Comparison of ENCODE assay signal across 16 cellular contexts in genomic region chr20:47506850-47507249, GRCh38. TPM values are rescaled to one million over a fixed set of nuclear protein-coding genes. Genes with fewer than 3 reads are reported as not detected.
DNase-seq lines count a peak whose midpoint lies in the region; ATAC-seq and TF ChIP-seq lines count a peak whose summit lies in the region.
"Had no signal": no experiment of that assay in that cellular context is flagged by ENCODE, and none has a peak within 500 bp of the region (broad histone marks: within the 10 kb centered on the region; RNA-seq: fewer than 3 reads in every experiment).

No MANE protein-coding gene starts in this region.

- peaks cover 56% of the 10 kb centered on the region for H3K4me1 ChIP-seq in Loucy (ENCODE audit: insufficient read depth, low read length, poor library complexity, severe bottlenecking)

- H3K4me3 Mint-ChIP-seq in activated naive CD4-positive, alpha-beta T cell treated with anti-CD3 and anti-CD28 coated beads, Interleukin-2, amount 50 U/mL, for 24 hours: peak overlapping the region; percentile 78
- no peak overlapping the region for H3K4me3 Mint-ChIP-seq in activated naive CD4-positive, alpha-beta T cell treated with anti-CD3 and anti-CD28 coated beads, Interleukin-2, amount 10 ng/mL, durations not matched to agents 7 days and 5 days
- peak overlapping the region; percentile 53 for H3K4me3 Mint-ChIP-seq in activated T-helper 1 cell treated with anti-CD3 and anti-CD28 coated beads, Interleukin-12 subunit alpha, Interleukin-12 subunit beta, Interleukin-2, Interleukin-4 antibody, amounts not matched to agents 30 ng/mL and 10 ng/mL and 1 ng/mL, durations not matched to agents 14 hours and 24 hours and 36 hours
- no peak overlapping the region for H3K4me3 Mint-ChIP-seq in progenitor cell of endocrine pancreas (ENCODE audit: low read depth)
- no peak overlapping the region for H3K4me3 Mint-ChIP-seq in HFFc6

- H3K4me3 ChIP-seq in Loucy (ENCODE audit: low read length, poor library complexity, severe bottlenecking): peak overlapping the region; percentile 49
- H3K4me3 ChIP-seq: ascending aorta, esophagus muscularis mucosa, heart left ventricle had no signal

- H3K4me1 Mint-ChIP-seq in activated naive CD4-positive, alpha-beta T cell treated with anti-CD3 and anti-CD28 coated beads, Interleukin-2, amount 50 U/mL, for 24 hours: peaks cover 72% of the 10 kb centered on the region
- peaks cover 68% of the 10 kb centered on the region for H3K4me1 Mint-ChIP-seq in activated naive CD4-positive, alpha-beta T cell treated with anti-CD3 and anti-CD28 coated beads, Interleukin-2, amount 10 ng/mL, durations not matched to agents 7 days and 5 days
- H3K4me1 Mint-ChIP-seq in activated T-helper 1 cell treated with anti-CD3 and anti-CD28 coated beads, Interleukin-12 subunit alpha, Interleukin-12 subunit beta, Interleukin-2, Interleukin-4 antibody, amounts not matched to agents 30 ng/mL and 10 ng/mL and 1 ng/mL, durations not matched to agents 14 hours and 24 hours and 36 hours (ENCODE audit: low read depth): peaks cover 68% of the 10 kb centered on the region
- peaks cover 35% of the 10 kb centered on the region for H3K4me1 Mint-ChIP-seq in progenitor cell of endocrine pancreas (ENCODE audit: low read depth)
- peaks cover 49% of the 10 kb centered on the region for H3K4me1 Mint-ChIP-seq in HFFc6 (ENCODE audit: low read depth)

- no peaks in the 10 kb centered on the region for H3K36me3 ChIP-seq in Loucy (ENCODE audit: insufficient read depth, low read length)
- H3K36me3 ChIP-seq: ascending aorta, esophagus muscularis mucosa, heart left ventricle had no signal

- no peaks in the 10 kb centered on the region for H3K9me3 ChIP-seq in Loucy (ENCODE audit: insufficient read depth, low read depth, low read length)
- H3K9me3 ChIP-seq: ascending aorta, esophagus muscularis mucosa, heart left ventricle had no signal

- H3K79me2 ChIP-seq in Loucy (ENCODE audit: insufficient read depth, low read length): peaks cover 97% of the 10 kb centered on the region

- peak overlapping the region; percentile 63 for H3K27ac Mint-ChIP-seq in activated naive CD4-positive, alpha-beta T cell treated with anti-CD3 and anti-CD28 coated beads, Interleukin-2, amount 50 U/mL, for 24 hours
- no peak overlapping the region for H3K27ac Mint-ChIP-seq in activated naive CD4-positive, alpha-beta T cell treated with anti-CD3 and anti-CD28 coated beads, Interleukin-2, amount 10 ng/mL, durations not matched to agents 7 days and 5 days
- H3K27ac Mint-ChIP-seq in activated T-helper 1 cell treated with anti-CD3 and anti-CD28 coated beads, Interleukin-12 subunit alpha, Interleukin-12 subunit beta, Interleukin-2, Interleukin-4 antibody, amounts not matched to agents 30 ng/mL and 10 ng/mL and 1 ng/mL, durations not matched to agents 14 hours and 24 hours and 36 hours: peak overlapping the region; percentile 54
- H3K27ac Mint-ChIP-seq in progenitor cell of endocrine pancreas: peak overlapping the region; percentile 22
- no peak overlapping the region for H3K27ac Mint-ChIP-seq in HFFc6

- H3K4me2 ChIP-seq in Loucy (ENCODE audit: low read depth, low read length, poor library complexity, severe bottlenecking): peak overlapping the region; percentile 67

- no peaks in the 10 kb centered on the region for H3K27me3 ChIP-seq in Loucy (ENCODE audit: insufficient read depth, low read length, poor library complexity, severe bottlenecking)
- H3K27me3 ChIP-seq: ascending aorta, esophagus muscularis mucosa, heart left ventricle had no signal

- intact Hi-C loops in activated T-helper 1 cell treated with anti-CD3 and anti-CD28 coated beads, Interleukin-12 subunit alpha, Interleukin-12 subunit beta, Interleukin-2, Interleukin-4 antibody, amounts not matched to agents 30 ng/mL and 10 ng/mL and 1 ng/mL, durations not matched to agents 14 hours and 24 hours and 36 hours (cut with micrococcal nuclease): loop anchor here (5.0 kb wide), 1 partner anchor 35 kb away; no protein-coding TSS in a partner anchor

- no peak overlapping the region for H3K9ac ChIP-seq in Loucy (ENCODE audit: low read depth, low read length, poor library complexity, severe bottlenecking)

- H3K9me2 ChIP-seq in Loucy (replicated peaks; ENCODE audit: low read depth, low read length): no peaks in the 10 kb centered on the region

- TF ChIP-seq CTCF in Loucy (conservative IDR thresholded peaks at IDR 0.05; ENCODE audit: low read length): no peak
- no peak for TF ChIP-seq CTCF in progenitor cell of endocrine pancreas (IDR thresholded peaks at IDR 0.05; ENCODE audit: unreplicated experiment)
- no peak for TF ChIP-seq CTCF in HFFc6 (IDR thresholded peaks at IDR 0.05)

- ATAC-seq in HG03139 (IDR thresholded peaks at IDR 0.05; ENCODE audit: unreplicated experiment): no peak
- ATAC-seq: heart left ventricle had no signal

- H3F3A ChIP-seq in Loucy (ENCODE audit: low read depth): no peaks in the 10 kb centered on the region

- peaks cover 11% of the 10 kb centered on the region for H3K36me3 Mint-ChIP-seq in activated naive CD4-positive, alpha-beta T cell treated with anti-CD3 and anti-CD28 coated beads, Interleukin-2, amount 50 U/mL, for 24 hours
- H3K36me3 Mint-ChIP-seq in activated naive CD4-positive, alpha-beta T cell treated with anti-CD3 and anti-CD28 coated beads, Interleukin-2, amount 10 ng/mL, durations not matched to agents 7 days and 5 days: peaks cover 33% of the 10 kb centered on the region
- peaks cover 44% of the 10 kb centered on the region for H3K36me3 Mint-ChIP-seq in activated T-helper 1 cell treated with anti-CD3 and anti-CD28 coated beads, Interleukin-12 subunit alpha, Interleukin-12 subunit beta, Interleukin-2, Interleukin-4 antibody, amounts not matched to agents 30 ng/mL and 10 ng/mL and 1 ng/mL, durations not matched to agents 14 hours and 24 hours and 36 hours (ENCODE audit: low read depth)
- H3K36me3 Mint-ChIP-seq in progenitor cell of endocrine pancreas (ENCODE audit: insufficient read depth): peaks cover 2% of the 10 kb centered on the region
- H3K36me3 Mint-ChIP-seq in HFFc6 (ENCODE audit: low read depth): peaks cover 12% of the 10 kb centered on the region

- no peaks in the 10 kb centered on the region for H3K27me3 Mint-ChIP-seq in activated naive CD4-positive, alpha-beta T cell treated with anti-CD3 and anti-CD28 coated beads, Interleukin-2, amount 50 U/mL, for 24 hours
- H3K27me3 Mint-ChIP-seq in activated naive CD4-positive, alpha-beta T cell treated with anti-CD3 and anti-CD28 coated beads, Interleukin-2, amount 10 ng/mL, durations not matched to agents 7 days and 5 days: peaks cover 1% of the 10 kb centered on the region
- no peaks in the 10 kb centered on the region for H3K27me3 Mint-ChIP-seq in activated T-helper 1 cell treated with anti-CD3 and anti-CD28 coated beads, Interleukin-12 subunit alpha, Interleukin-12 subunit beta, Interleukin-2, Interleukin-4 antibody, amounts not matched to agents 30 ng/mL and 10 ng/mL and 1 ng/mL, durations not matched to agents 14 hours and 24 hours and 36 hours (ENCODE audit: insufficient read depth)
- H3K27me3 Mint-ChIP-seq in progenitor cell of endocrine pancreas (no peaks in the 10 kb centered on the region), HFFc6 (ENCODE audit: insufficient read depth) (no peaks in the 10 kb centered on the region; the same call in 1 of the 2 replicates)

- H3K9me3 Mint-ChIP-seq in activated naive CD4-positive, alpha-beta T cell treated with anti-CD3 and anti-CD28 coated beads, Interleukin-2, amount 50 U/mL, for 24 hours: no peaks in the 10 kb centered on the region
- H3K9me3 Mint-ChIP-seq in activated naive CD4-positive, alpha-beta T cell treated with anti-CD3 and anti-CD28 coated beads, Interleukin-2, amount 10 ng/mL, durations not matched to agents 7 days and 5 days: no peaks in the 10 kb centered on the region
- H3K9me3 Mint-ChIP-seq in activated T-helper 1 cell treated with anti-CD3 and anti-CD28 coated beads, Interleukin-12 subunit alpha, Interleukin-12 subunit beta, Interleukin-2, Interleukin-4 antibody, amounts not matched to agents 30 ng/mL and 10 ng/mL and 1 ng/mL, durations not matched to agents 14 hours and 24 hours and 36 hours: no peaks in the 10 kb centered on the region
- H3K9me3 Mint-ChIP-seq in progenitor cell of endocrine pancreas (ENCODE audit: low read depth): no peaks in the 10 kb centered on the region
- H3K9me3 Mint-ChIP-seq in HFFc6: no peaks in the 10 kb centered on the region

- H2AFZ ChIP-seq in Loucy (ENCODE audit: low read length): no peak overlapping the region

- no peak for DNase-seq in activated naive CD4-positive, alpha-beta T cell treated with anti-CD3 and anti-CD28 coated beads, Interleukin-2, amount 10 ng/mL, durations not matched to agents 7 days and 5 days
- no peak for DNase-seq in activated T-helper 1 cell treated with anti-CD3 and anti-CD28 coated beads, Interleukin-12 subunit alpha, Interleukin-12 subunit beta, Interleukin-2, Interleukin-4 antibody, amounts not matched to agents 30 ng/mL and 10 ng/mL and 1 ng/mL, durations not matched to agents 14 hours and 24 hours and 36 hours (ENCODE audit: low spot score)
- DNase-seq in progenitor cell of endocrine pancreas (ENCODE audit: low spot score, unreplicated experiment): no peak
- DNase-seq in SK-N-DZ (ENCODE audit: low spot score): no peak
- no peak for DNase-seq in HFFc6
- DNase-seq: activated CD8-positive, alpha-beta memory T cell treated with anti-CD3 and anti-CD28 coated beads, Interleukin-2, amount 50 U/mL, for 4 hours; DMS153; heart left ventricle; NCI-H2029; NCI-H774; SIG-M5 had no signal

- H4K20me1 ChIP-seq in Loucy (ENCODE audit: insufficient read depth, low read length, poor library complexity, severe bottlenecking): peaks cover 13% of the 10 kb centered on the region

- CTCF ChIA-PET in activated naive CD4-positive, alpha-beta T cell treated with anti-CD3 and anti-CD28 coated beads, Interleukin-2, amount 10 ng/mL, durations not matched to agents 7 days and 5 days (lab: Charles Lee): interaction anchor here (0.9 kb wide), 1 partner anchor 13 kb away, joined by 3 read pairs; no protein-coding TSS in a partner anchor

RNA-seq across cellular contexts. Expression of gene NCOA3, which starts 5.2 kb away (rescaled TPM):
- total RNA-seq in activated T-helper 1 cell treated with anti-CD3 and anti-CD28 coated beads, Interleukin-12 subunit alpha, Interleukin-12 subunit beta, Interleukin-2, Interleukin-4 antibody, amounts not matched to agents 30 ng/mL and 10 ng/mL and 1 ng/mL, durations not matched to agents 14 hours and 24 hours and 36 hours: 132 and 133 TPM in 2 replicates
- 37.7 and 42.8 TPM in 2 replicates for total RNA-seq in progenitor cell of endocrine pancreas
- 8.1 and 9.0 TPM in 2 replicates for polyA plus RNA-seq in SK-N-DZ (2014; cell fraction: cytosol; rRNA removed)
- polyA plus RNA-seq in SK-N-DZ (2014; cell fraction: nucleus; rRNA removed): 8.2 and 14.9 TPM in 2 replicates
- total RNA-seq in HFFc6 (2021; fragmentation: NEBNext Ultra II Directional; extraction: Animal tissue kit (Norgen Biotek cat#: 25700)): 10 to 100 TPM; 28.6 to 40.9 (median 32.7) TPM

Comparison
In these comparisons a context has a peak if more than half of its experiments do, and no peak if none do; other contexts are left out.
1. H3K27ac Mint-ChIP-seq: peak in activated naive CD4-positive, alpha-beta T cell treated with anti-CD3 and anti-CD28 coated beads, Interleukin-2, amount 50 U/mL, for 24 hours (single experiment), activated T-helper 1 cell treated with anti-CD3 and anti-CD28 coated beads, Interleukin-12 subunit alpha, Interleukin-12 subunit beta, Interleukin-2, Interleukin-4 antibody, amounts not matched to agents 30 ng/mL and 10 ng/mL and 1 ng/mL, durations not matched to agents 14 hours and 24 hours and 36 hours (single experiment) and progenitor cell of endocrine pancreas (single experiment); none in activated naive CD4-positive, alpha-beta T cell treated with anti-CD3 and anti-CD28 coated beads, Interleukin-2, amount 10 ng/mL, durations not matched to agents 7 days and 5 days (single experiment) and HFFc6 (single experiment).
2. H3K4me3 Mint-ChIP-seq: peak in activated naive CD4-positive, alpha-beta T cell treated with anti-CD3 and anti-CD28 coated beads, Interleukin-2, amount 50 U/mL, for 24 hours (single experiment) and activated T-helper 1 cell treated with anti-CD3 and anti-CD28 coated beads, Interleukin-12 subunit alpha, Interleukin-12 subunit beta, Interleukin-2, Interleukin-4 antibody, amounts not matched to agents 30 ng/mL and 10 ng/mL and 1 ng/mL, durations not matched to agents 14 hours and 24 hours and 36 hours (single experiment); none in activated naive CD4-positive, alpha-beta T cell treated with anti-CD3 and anti-CD28 coated beads, Interleukin-2, amount 10 ng/mL, durations not matched to agents 7 days and 5 days (single experiment), progenitor cell of endocrine pancreas (single experiment) and HFFc6 (single experiment).